ENCODE assay signal across 8 cellular contexts in the genomic region with DNA sequence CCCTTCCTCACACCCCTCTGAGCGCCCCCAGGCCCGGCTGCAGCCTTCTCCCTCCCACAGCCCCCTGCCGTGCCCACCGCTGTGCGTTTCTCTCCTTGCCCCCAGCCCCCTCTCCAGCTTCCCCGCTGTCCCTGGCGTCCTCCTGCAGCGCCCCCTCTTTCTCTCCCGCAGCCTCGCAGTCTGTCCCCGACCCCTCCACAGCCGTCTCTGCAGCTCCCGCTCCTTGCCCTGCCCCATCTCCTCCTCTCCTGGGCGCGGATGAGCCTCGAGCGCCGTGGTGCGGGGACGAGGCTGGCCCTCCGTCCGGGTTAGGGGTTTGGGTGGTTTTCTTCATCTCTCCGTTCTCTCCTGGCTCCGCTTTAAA. TPM values are rescaled to one million over a fixed set of nuclear protein-coding genes. Genes with fewer than 3 reads are reported as not detected.
A peak's percentile ranks its signal among the peaks of the same experiment; 100 is the strongest.
DNase-seq lines count a peak whose midpoint lies in the region; ATAC-seq and TF ChIP-seq lines count a peak whose summit lies in the region.

No MANE protein-coding gene starts in this region.

- no peak for TF ChIP-seq POLR2A in thyroid gland (IDR thresholded peaks at IDR 0.05)

- H3K27me3 Mint-ChIP-seq in activated naive CD8-positive, alpha-beta T cell = no peaks in the 10 kb centered on the region

- peak overlapping the region; percentile 85 for H3K4me3 Mint-ChIP-seq in activated naive CD8-positive, alpha-beta T cell

- WGBS in thyroid gland, 2 donors = 3 to 6% methylated on average over 23 to 24 of the region's 24 CpGs

- H3K9me3 Mint-ChIP-seq in activated naive CD8-positive, alpha-beta T cell (ENCODE audit: low read depth) = no peaks in the 10 kb centered on the region

- peaks cover 22% of the 10 kb centered on the region for H3K4me1 ChIP-seq in HUES6 (ENCODE audit: control insufficient read depth, insufficient read depth, low read length)
- peaks cover 8 to 24% of the 10 kb centered on the region in 2 donors for H3K4me1 ChIP-seq in left lung
- peaks cover 14 to 22% of the 10 kb centered on the region in 2 donors for H3K4me1 ChIP-seq in thyroid gland

- H3K9me3 ChIP-seq in HUES6 (ENCODE audit: control insufficient read depth, insufficient read depth, low read depth, low read length) = no peaks in the 10 kb centered on the region
- H3K9me3 ChIP-seq in left lung = no peaks in the 10 kb centered on the region
- no peaks in the 10 kb centered on the region for H3K9me3 ChIP-seq in thyroid gland

- ATAC-seq in left lung (no peak), HG03520 (IDR thresholded peaks at IDR 0.05; ENCODE audit: unreplicated experiment) (no peak)

- peak overlapping the region; percentile 1 for H3K27ac Mint-ChIP-seq in activated naive CD8-positive, alpha-beta T cell

- peaks cover 16% of the 10 kb centered on the region for H3K4me1 Mint-ChIP-seq in activated naive CD8-positive, alpha-beta T cell (ENCODE audit: low read depth)

- no peaks in the 10 kb centered on the region for H3K27me3 ChIP-seq in HUES6 (ENCODE audit: control insufficient read depth, insufficient read depth, low read length)
- peaks cover 0 to 7% of the 10 kb centered on the region in 2 donors for H3K27me3 ChIP-seq in left lung
- no peaks in the 10 kb centered on the region for H3K27me3 ChIP-seq in thyroid gland

- peaks cover 36% of the 10 kb centered on the region for H3K36me3 ChIP-seq in HUES6 (ENCODE audit: control insufficient read depth, insufficient read depth, low read length)
- peaks cover 0 to 31% of the 10 kb centered on the region in 2 donors for H3K36me3 ChIP-seq in left lung
- peaks cover 6 to 9% of the 10 kb centered on the region in 2 donors for H3K36me3 ChIP-seq in thyroid gland

- intact Hi-C loops in left lung (cut with DNase I) = no loop called here
- intact Hi-C loops in thyroid gland (cut with DNase I) = no loop called here

- peak overlapping the region; percentile 97 for H3K4me3 ChIP-seq in HUES6 (ENCODE audit: low read depth, low read length)
- H3K4me3 ChIP-seq in left lung = peak overlapping the region; percentile 46 to 63
- peak overlapping the region; percentile 14 to 61 (median 58) for H3K4me3 ChIP-seq in thyroid gland (replicated peaks in 1 of 3)

- H3K27ac ChIP-seq in HUES6 (ENCODE audit: low read depth, low read length) (peak overlapping the region; percentile 78; the same call in 1 of the 2 replicates), left lung (no peak overlapping the region), thyroid gland (no peak overlapping the region)

- no peaks in the 10 kb centered on the region for H3K36me3 Mint-ChIP-seq in activated naive CD8-positive, alpha-beta T cell

- TF ChIP-seq CTCF in left lung (IDR thresholded peaks at IDR 0.05) = no peak
- TF ChIP-seq CTCF in thyroid gland (IDR thresholded peaks at IDR 0.05) = no peak

- DNase-seq in CMK (ENCODE audit: low read depth) (peak; percentile 22), left lung (no peak), thyroid gland (peak; percentile 12 to 13), AG20443 (ENCODE audit: low spot score) (no peak), SKM-1 (lab: John Stamatoyannopoulos, UW; ENCODE audit: unreplicated experiment) (no peak)

- H3K9ac ChIP-seq in HUES6 (ENCODE audit: low read length) = peak overlapping the region; percentile 79

RNA-seq across cellular contexts. Expression of gene KMT5C, which starts 1.1 kb away (rescaled TPM):
- 10 to 100 TPM; 12.9 to 15.5 TPM for total RNA-seq in left lung
- total RNA-seq in thyroid gland = 10 to 100 TPM in 3 of 4 donors, 1 to 10 TPM in 1; 7.5 to 22.0 (median 15.4) TPM

RNA-seq across cellular contexts. Expression of gene COX6B2, which starts 13.8 kb away (rescaled TPM):
- total RNA-seq in left lung (under 1 TPM in 1 of 2 donors, not detected in 1; 0.24 TPM), thyroid gland (under 1 TPM in 1 of 4 donors, not detected in 3; 0.94 TPM)

RNA-seq across cellular contexts. Expression of gene TMEM150B, which starts 15.6 kb away (rescaled TPM):
- total RNA-seq in left lung (10 to 100 TPM; 13.3 to 29.5 TPM), thyroid gland (1 to 10 TPM in 1 of 4 donors, not detected in 3; 1.3 TPM)

RNA-seq across cellular contexts. Expression of gene GARIN5B, which starts 22.3 kb away (rescaled TPM):
- total RNA-seq in left lung (not detected), thyroid gland (not detected)

RNA-seq across cellular contexts. Expression of gene IL11, which starts 29.5 kb away (rescaled TPM):
- total RNA-seq in left lung (under 1 TPM; 0.10 to 0.44 TPM), thyroid gland (not detected)

Comparison
In these comparisons a context has a peak if more than half of its experiments do, and no peak if none do; other contexts are left out.
1. DNase-seq: peak in CMK (single experiment) and thyroid gland (2 of 2); none in left lung (0 of 2), AG20443 (single experiment) and SKM-1 (single experiment).
2. RNA of gene TMEM150B, which starts 15.6 kb away (total RNA-seq): 13.3 to 29.5 TPM in left lung; 1.3 TPM in thyroid gland; every median in the first group is over 4 times any median in the second.
3. Peak in every context shown above with its lines, with median percentiles within 50 percentile points of each other: H3K4me3 ChIP-seq.